ENCODE assay signal across 14 cellular contexts in the genomic region with DNA sequence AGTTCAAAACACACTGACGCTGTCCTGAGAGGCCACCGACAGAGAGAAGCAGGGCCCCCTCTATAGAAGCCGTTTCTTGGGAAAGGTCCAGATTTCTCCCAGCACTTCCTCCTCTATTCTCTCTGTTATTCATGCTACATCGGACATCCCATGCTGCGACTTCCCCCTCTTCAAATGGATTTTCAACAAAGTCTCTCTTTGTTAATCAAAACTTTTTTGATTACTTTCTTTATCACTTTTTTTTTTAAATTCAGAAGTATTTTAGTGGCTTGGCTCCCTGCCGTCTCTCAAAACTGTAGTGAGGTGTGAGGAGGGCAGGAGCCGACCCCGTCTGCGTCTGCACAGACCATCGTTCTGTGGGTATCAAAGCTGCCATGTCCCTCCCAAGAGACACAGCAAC.
DNase-seq lines count a peak whose midpoint lies in the region; ATAC-seq and TF ChIP-seq lines count a peak whose summit lies in the region.
"Had no signal": no experiment of that assay in that cellular context is flagged by ENCODE, and none has a peak within 500 bp of the region (broad histone marks: within the 10 kb centered on the region; RNA-seq: fewer than 3 reads in every experiment).

No MANE protein-coding gene starts in this region.

- no peaks in the 10 kb centered on the region for H3K36me3 ChIP-seq in breast epithelium
- H3K36me3 ChIP-seq: ovary had no signal

- peaks cover 1% of the 10 kb centered on the region for H3K27me3 Mint-ChIP-seq in activated CD4-positive, alpha-beta T cell treated with anti-CD3 and anti-CD28 coated beads for 36 hours

- no peak for TF ChIP-seq POLR2A in breast epithelium (IDR thresholded peaks at IDR 0.05)

- H3K4me1 Mint-ChIP-seq in activated CD4-positive, alpha-beta T cell treated with anti-CD3 and anti-CD28 coated beads for 36 hours = peaks cover 49% of the 10 kb centered on the region

- CTCF ChIA-PET in activated CD4-positive, alpha-beta T cell treated with anti-CD3 and anti-CD28 coated beads for 36 hours (lab: Charles Lee) = no interaction called here

- H3K4me3 Mint-ChIP-seq in activated CD4-positive, alpha-beta T cell treated with anti-CD3 and anti-CD28 coated beads for 36 hours = peak overlapping the region; percentile 57

- no peaks in the 10 kb centered on the region for H3K9me3 ChIP-seq in breast epithelium
- H3K9me3 ChIP-seq: ovary had no signal

- POLR2A ChIA-PET in activated CD4-positive, alpha-beta T cell treated with anti-CD3 and anti-CD28 coated beads for 36 hours (lab: Charles Lee) = no interaction called here

- no peak for TF ChIP-seq CTCF in breast epithelium (IDR thresholded peaks at IDR 0.05)

- no peak for DNase-seq in activated CD4-positive, alpha-beta T cell treated with anti-CD3 and anti-CD28 coated beads for 36 hours
- DNase-seq in activated CD4-positive, alpha-beta T cell treated with anti-CD3 and anti-CD28 coated beads, Interleukin-2, amount 50 U/mL, for 4 hours = no peak
- no peak for DNase-seq in breast epithelium (ENCODE audit: low spot score in 2 of 2)
- DNase-seq in medulla oblongata (ENCODE audit: extremely low spot score) = peak; percentile 70
- peak; percentile 63 for DNase-seq in superior temporal gyrus (ENCODE audit: extremely low spot score)
- no peak for DNase-seq in C1 segment of cervical spinal cord (lab: John Stamatoyannopoulos, UW)
- DNase-seq: activated CD4-positive, alpha-beta T cell treated with anti-CD3 and anti-CD28 coated beads, Interleukin-2, amount 50 U/mL, for 1 hour; activated naive CD8-positive, alpha-beta T cell treated with anti-CD3 and anti-CD28 coated beads, Interleukin-2, amount 50 U/mL, for 24 hours; NCI-H146; NCI-H774; ovary had no signal

- H3K27ac Mint-ChIP-seq in activated CD4-positive, alpha-beta T cell treated with anti-CD3 and anti-CD28 coated beads for 36 hours = no peak overlapping the region

- intact Hi-C loops in activated CD4-positive, alpha-beta T cell treated with anti-CD3 and anti-CD28 coated beads for 36 hours (cut with DNase I, micrococcal nuclease) = no loop called here
- intact Hi-C loops in breast epithelium (cut with DNase I; ENCODE audit: low total_unique reads) = no loop called here

- H3K36me3 Mint-ChIP-seq in activated CD4-positive, alpha-beta T cell treated with anti-CD3 and anti-CD28 coated beads for 36 hours (ENCODE audit: low read depth) = no peaks in the 10 kb centered on the region

- H3K27me3 ChIP-seq in breast epithelium = no peaks in the 10 kb centered on the region
- H3K27me3 ChIP-seq: ovary had no signal

- H3K4me3 ChIP-seq in breast epithelium = no peak overlapping the region

- H3K9me3 Mint-ChIP-seq in activated CD4-positive, alpha-beta T cell treated with anti-CD3 and anti-CD28 coated beads for 36 hours (ENCODE audit: low read depth) = no peaks in the 10 kb centered on the region
- H3K9me3 Mint-ChIP-seq: activated naive CD8-positive, alpha-beta T cell treated with anti-CD3 and anti-CD28 coated beads, Interleukin-2, amount 50 U/mL, for 24 hours had no signal

- peaks cover 7 to 17% of the 10 kb centered on the region in 2 donors for H3K4me1 ChIP-seq in breast epithelium

- ATAC-seq in activated CD4-positive, alpha-beta T cell treated with anti-CD3 and anti-CD28 coated beads for 36 hours = no peak
- ATAC-seq in GM21717 (IDR thresholded peaks at IDR 0.05; ENCODE audit: unreplicated experiment) (no peak), HG02884 (IDR thresholded peaks at IDR 0.05; ENCODE audit: unreplicated experiment) (no peak)
- ATAC-seq: activated naive CD8-positive, alpha-beta T cell treated with anti-CD3 and anti-CD28 coated beads, Interleukin-2, amount 50 U/mL, for 24 hours had no signal

- H3K27ac ChIP-seq in breast epithelium = peak overlapping the region; percentile 91 to 94
- H3K27ac ChIP-seq: 22Rv1, ovary had no signal

Comparison
In these comparisons a context has a peak if more than half of its experiments do, and no peak if none do; other contexts are left out.
1. DNase-seq: peak in medulla oblongata (single experiment) and superior temporal gyrus (single experiment); none in activated CD4-positive, alpha-beta T cell treated with anti-CD3 and anti-CD28 coated beads for 36 hours (single experiment), activated CD4-positive, alpha-beta T cell treated with anti-CD3 and anti-CD28 coated beads, Interleukin-2, amount 50 U/mL, for 4 hours (0 of 2), breast epithelium (0 of 2) and C1 segment of cervical spinal cord (0 of 14).